19 cellular contexts compared by ENCODE assay signal in genomic region chr12:10147714-10148403, GRCh38. TPM values are rescaled to one million over a fixed set of nuclear protein-coding genes. Genes with fewer than 3 reads are reported as not detected.
DNase-seq lines count a peak whose midpoint lies in the region; ATAC-seq and TF ChIP-seq lines count a peak whose summit lies in the region.
"Had no signal": no experiment of that assay in that cellular context is flagged by ENCODE, and none has a peak within 500 bp of the region (broad histone marks: within the 10 kb centered on the region; RNA-seq: fewer than 3 reads in every experiment).

No MANE protein-coding gene starts in this region.

- no peak overlapping the region for H3K4me3 ChIP-seq in body of pancreas
- H3K4me3 ChIP-seq: GM23248, lung, spleen, upper lobe of right lung had no signal

- intact Hi-C loops in body of pancreas (cut with DNase I): no loop called here
- intact Hi-C loops in activated T-helper 2 cell treated with anti-CD3 and anti-CD28 coated beads, Interferon-gamma antibody, Interleukin-2, Interleukin-4, amounts not matched to agents 10 μg/mL and 5 μg/mL and 100 μg/mL, durations not matched to agents 14 hours and 24 hours and 36 hours (cut with micrococcal nuclease): loop anchor here (5.0 kb wide), 1 partner anchor 96 kb away; no protein-coding TSS in a partner anchor

- no peak for TF ChIP-seq CTCF in body of pancreas (IDR thresholded peaks at IDR 0.05)
- TF ChIP-seq CTCF in progenitor cell of endocrine pancreas (IDR thresholded peaks at IDR 0.05; ENCODE audit: unreplicated experiment): no peak

- no peaks in the 10 kb centered on the region for H3K27me3 ChIP-seq in body of pancreas
- H3K27me3 ChIP-seq: upper lobe of right lung had no signal

- no peak for TF ChIP-seq POLR2A in body of pancreas (IDR thresholded peaks at IDR 0.05)

- DNase-seq in activated naive CD8-positive, alpha-beta T cell treated with anti-CD3 and anti-CD28 coated beads, Interleukin-2, amount 50 U/mL, for 24 hours: no peak
- DNase-seq in activated naive CD8-positive, alpha-beta T cell treated with anti-CD3 and anti-CD28 coated beads for 36 hours: no peak
- no peak for DNase-seq in body of pancreas
- no peak for DNase-seq in progenitor cell of endocrine pancreas (ENCODE audit: low spot score, unreplicated experiment)
- DNase-seq in NCI-H146 (lab: John Stamatoyannopoulos, UW): no peak
- DNase-seq in activated T-helper 2 cell treated with anti-CD3 and anti-CD28 coated beads, Interferon-gamma antibody, Interleukin-2, Interleukin-4, amounts not matched to agents 10 μg/mL and 5 μg/mL and 100 μg/mL, durations not matched to agents 14 hours and 24 hours and 36 hours (ENCODE audit: low spot score): no peak
- DNase-seq: activated CD8-positive, alpha-beta T cell treated with anti-CD3 and anti-CD28 coated beads for 36 hours; activated naive CD4-positive, alpha-beta T cell treated with anti-CD3 and anti-CD28 coated beads, Interleukin-2, amount 50 U/mL, for 16 hours; cerebellar nuclear complex; DMS 273 treated with DMSO at 0.1 percent for 48 hours; GM23248; NCI-H226; spleen; upper lobe of right lung had no signal

- H3K9me3 Mint-ChIP-seq in activated naive CD8-positive, alpha-beta T cell treated with anti-CD3 and anti-CD28 coated beads, Interleukin-2, amount 50 U/mL, for 24 hours: peaks cover 4% of the 10 kb centered on the region
- peaks cover 2% of the 10 kb centered on the region for H3K9me3 Mint-ChIP-seq in activated naive CD8-positive, alpha-beta T cell treated with anti-CD3 and anti-CD28 coated beads for 36 hours
- no peaks in the 10 kb centered on the region for H3K9me3 Mint-ChIP-seq in progenitor cell of endocrine pancreas (ENCODE audit: low read depth)
- H3K9me3 Mint-ChIP-seq in activated T-helper 2 cell treated with anti-CD3 and anti-CD28 coated beads, Interferon-gamma antibody, Interleukin-2, Interleukin-4, amounts not matched to agents 10 μg/mL and 5 μg/mL and 100 μg/mL, durations not matched to agents 14 hours and 24 hours and 36 hours: no peaks in the 10 kb centered on the region

- no peaks in the 10 kb centered on the region for H3K4me1 ChIP-seq in body of pancreas

- H3K27me3 Mint-ChIP-seq in activated naive CD8-positive, alpha-beta T cell treated with anti-CD3 and anti-CD28 coated beads, Interleukin-2, amount 50 U/mL, for 24 hours: peaks cover 9% of the 10 kb centered on the region
- H3K27me3 Mint-ChIP-seq in activated naive CD8-positive, alpha-beta T cell treated with anti-CD3 and anti-CD28 coated beads for 36 hours: no peaks in the 10 kb centered on the region
- H3K27me3 Mint-ChIP-seq in progenitor cell of endocrine pancreas: peaks cover 3% of the 10 kb centered on the region
- H3K27me3 Mint-ChIP-seq in activated T-helper 2 cell treated with anti-CD3 and anti-CD28 coated beads, Interferon-gamma antibody, Interleukin-2, Interleukin-4, amounts not matched to agents 10 μg/mL and 5 μg/mL and 100 μg/mL, durations not matched to agents 14 hours and 24 hours and 36 hours (ENCODE audit: low read depth): peaks cover 41% of the 10 kb centered on the region
- H3K27me3 Mint-ChIP-seq: activated CD8-positive, alpha-beta T cell treated with anti-CD3 and anti-CD28 coated beads for 36 hours had no signal

- WGBS in body of pancreas, 2 donors: 81 to 86% methylated on average over 5 of the region's 5 CpGs

- H3K27ac Mint-ChIP-seq in activated naive CD8-positive, alpha-beta T cell treated with anti-CD3 and anti-CD28 coated beads, Interleukin-2, amount 50 U/mL, for 24 hours: no peak overlapping the region
- H3K27ac Mint-ChIP-seq in activated naive CD8-positive, alpha-beta T cell treated with anti-CD3 and anti-CD28 coated beads for 36 hours: no peak overlapping the region
- no peak overlapping the region for H3K27ac Mint-ChIP-seq in progenitor cell of endocrine pancreas
- H3K27ac Mint-ChIP-seq in activated T-helper 2 cell treated with anti-CD3 and anti-CD28 coated beads, Interferon-gamma antibody, Interleukin-2, Interleukin-4, amounts not matched to agents 10 μg/mL and 5 μg/mL and 100 μg/mL, durations not matched to agents 14 hours and 24 hours and 36 hours: no peak overlapping the region
- H3K27ac Mint-ChIP-seq: activated CD8-positive, alpha-beta T cell treated with anti-CD3 and anti-CD28 coated beads for 36 hours had no signal

- ATAC-seq in activated naive CD8-positive, alpha-beta T cell treated with anti-CD3 and anti-CD28 coated beads, Interleukin-2, amount 50 U/mL, for 24 hours: peak; percentile 57
- peak; percentile 48 for ATAC-seq in HG02623 (IDR thresholded peaks at IDR 0.05; ENCODE audit: unreplicated experiment)
- ATAC-seq in HG03520 (IDR thresholded peaks at IDR 0.05; ENCODE audit: unreplicated experiment): peak; percentile 70
- no peak for ATAC-seq in body of pancreas
- ATAC-seq: activated CD8-positive, alpha-beta T cell treated with anti-CD3 and anti-CD28 coated beads for 36 hours; upper lobe of right lung had no signal

- H3K36me3 Mint-ChIP-seq in activated naive CD8-positive, alpha-beta T cell treated with anti-CD3 and anti-CD28 coated beads, Interleukin-2, amount 50 U/mL, for 24 hours (ENCODE audit: low read depth): no peaks in the 10 kb centered on the region
- H3K36me3 Mint-ChIP-seq in activated naive CD8-positive, alpha-beta T cell treated with anti-CD3 and anti-CD28 coated beads for 36 hours: no peaks in the 10 kb centered on the region
- no peaks in the 10 kb centered on the region for H3K36me3 Mint-ChIP-seq in progenitor cell of endocrine pancreas (ENCODE audit: insufficient read depth)
- no peaks in the 10 kb centered on the region for H3K36me3 Mint-ChIP-seq in activated T-helper 2 cell treated with anti-CD3 and anti-CD28 coated beads, Interferon-gamma antibody, Interleukin-2, Interleukin-4, amounts not matched to agents 10 μg/mL and 5 μg/mL and 100 μg/mL, durations not matched to agents 14 hours and 24 hours and 36 hours (ENCODE audit: low read depth)

- no peak overlapping the region for H3K4me3 Mint-ChIP-seq in activated naive CD8-positive, alpha-beta T cell treated with anti-CD3 and anti-CD28 coated beads, Interleukin-2, amount 50 U/mL, for 24 hours
- H3K4me3 Mint-ChIP-seq in activated naive CD8-positive, alpha-beta T cell treated with anti-CD3 and anti-CD28 coated beads for 36 hours: no peak overlapping the region
- no peak overlapping the region for H3K4me3 Mint-ChIP-seq in progenitor cell of endocrine pancreas (ENCODE audit: low read depth)
- H3K4me3 Mint-ChIP-seq in activated T-helper 2 cell treated with anti-CD3 and anti-CD28 coated beads, Interferon-gamma antibody, Interleukin-2, Interleukin-4, amounts not matched to agents 10 μg/mL and 5 μg/mL and 100 μg/mL, durations not matched to agents 14 hours and 24 hours and 36 hours (ENCODE audit: low read depth): no peak overlapping the region
- H3K4me3 Mint-ChIP-seq: activated CD8-positive, alpha-beta T cell treated with anti-CD3 and anti-CD28 coated beads for 36 hours had no signal

- H3K27ac ChIP-seq in body of pancreas: no peak overlapping the region
- H3K27ac ChIP-seq: GM23248, spleen, upper lobe of right lung had no signal

- no peaks in the 10 kb centered on the region for H3K9me3 ChIP-seq in body of pancreas
- H3K9me3 ChIP-seq: upper lobe of right lung had no signal

- H3K4me1 Mint-ChIP-seq in activated naive CD8-positive, alpha-beta T cell treated with anti-CD3 and anti-CD28 coated beads, Interleukin-2, amount 50 U/mL, for 24 hours: peaks cover 7% of the 10 kb centered on the region
- peaks cover 4% of the 10 kb centered on the region for H3K4me1 Mint-ChIP-seq in activated naive CD8-positive, alpha-beta T cell treated with anti-CD3 and anti-CD28 coated beads for 36 hours
- no peaks in the 10 kb centered on the region for H3K4me1 Mint-ChIP-seq in progenitor cell of endocrine pancreas (ENCODE audit: low read depth)
- H3K4me1 Mint-ChIP-seq in activated T-helper 2 cell treated with anti-CD3 and anti-CD28 coated beads, Interferon-gamma antibody, Interleukin-2, Interleukin-4, amounts not matched to agents 10 μg/mL and 5 μg/mL and 100 μg/mL, durations not matched to agents 14 hours and 24 hours and 36 hours (ENCODE audit: low read depth): no peaks in the 10 kb centered on the region

- H3K36me3 ChIP-seq in body of pancreas (replicated peaks in 1 of 2; ENCODE audit: insufficient read depth in 1 of 2, low read depth in 2 of 2): no peaks in the 10 kb centered on the region
- H3K36me3 ChIP-seq: spleen, upper lobe of right lung had no signal

RNA-seq across cellular contexts. Expression of gene CLEC7A, which starts 17.9 kb away (rescaled TPM):
- total RNA-seq in activated naive CD8-positive, alpha-beta T cell treated with anti-CD3 and anti-CD28 coated beads for 36 hours: not detected
- total RNA-seq in body of pancreas: 1 to 10 TPM in 1 of 2 donors, not detected in 1; 5.7 TPM
- total RNA-seq in progenitor cell of endocrine pancreas: not detected in 2 replicates
- not detected in 2 replicates for total RNA-seq in activated T-helper 2 cell treated with anti-CD3 and anti-CD28 coated beads, Interferon-gamma antibody, Interleukin-2, Interleukin-4, amounts not matched to agents 10 μg/mL and 5 μg/mL and 100 μg/mL, durations not matched to agents 14 hours and 24 hours and 36 hours
- total RNA-seq: activated CD8-positive, alpha-beta T cell treated with anti-CD3 and anti-CD28 coated beads for 36 hours; GM23248; MCF 10A; T-helper 2 cell treated with Interferon-gamma antibody and Interleukin-4, amounts not matched to agents 100 ng/mL and 5 ng/mL, for 36 hours had no signal

RNA-seq across cellular contexts. Expression of gene OLR1, which starts 24.1 kb away (rescaled TPM):
- not detected for total RNA-seq in activated naive CD8-positive, alpha-beta T cell treated with anti-CD3 and anti-CD28 coated beads for 36 hours
- total RNA-seq in body of pancreas (1 to 10 TPM in 1 of 2 donors, under 1 TPM in 1; 0.66 to 5.7 TPM), progenitor cell of endocrine pancreas (not detected in 2 replicates)
- total RNA-seq in activated T-helper 2 cell treated with anti-CD3 and anti-CD28 coated beads, Interferon-gamma antibody, Interleukin-2, Interleukin-4, amounts not matched to agents 10 μg/mL and 5 μg/mL and 100 μg/mL, durations not matched to agents 14 hours and 24 hours and 36 hours: not detected in 2 replicates
- total RNA-seq: activated CD8-positive, alpha-beta T cell treated with anti-CD3 and anti-CD28 coated beads for 36 hours; MCF 10A; T-helper 2 cell treated with Interferon-gamma antibody and Interleukin-4, amounts not matched to agents 100 ng/mL and 5 ng/mL, for 36 hours had no signal

RNA-seq across cellular contexts. Expression of gene TMEM52B, which starts 31.0 kb away (rescaled TPM):
- total RNA-seq in activated naive CD8-positive, alpha-beta T cell treated with anti-CD3 and anti-CD28 coated beads for 36 hours: not detected
- total RNA-seq in body of pancreas (under 1 TPM in 1 of 2 donors, not detected in 1; 0.26 TPM), progenitor cell of endocrine pancreas (not detected in 2 replicates)
- total RNA-seq in activated T-helper 2 cell treated with anti-CD3 and anti-CD28 coated beads, Interferon-gamma antibody, Interleukin-2, Interleukin-4, amounts not matched to agents 10 μg/mL and 5 μg/mL and 100 μg/mL, durations not matched to agents 14 hours and 24 hours and 36 hours: not detected in 2 replicates
- total RNA-seq: activated CD8-positive, alpha-beta T cell treated with anti-CD3 and anti-CD28 coated beads for 36 hours; MCF 10A; T-helper 2 cell treated with Interferon-gamma antibody and Interleukin-4, amounts not matched to agents 100 ng/mL and 5 ng/mL, for 36 hours had no signal

RNA-seq across cellular contexts. Expression of gene CLEC1A, which starts 49.1 kb away (rescaled TPM):
- total RNA-seq in activated naive CD8-positive, alpha-beta T cell treated with anti-CD3 and anti-CD28 coated beads for 36 hours: not detected
- total RNA-seq in body of pancreas: 1 to 10 TPM; 1.3 to 2.6 TPM
- not detected in 2 replicates for total RNA-seq in progenitor cell of endocrine pancreas
- total RNA-seq in activated T-helper 2 cell treated with anti-CD3 and anti-CD28 coated beads, Interferon-gamma antibody, Interleukin-2, Interleukin-4, amounts not matched to agents 10 μg/mL and 5 μg/mL and 100 μg/mL, durations not matched to agents 14 hours and 24 hours and 36 hours: not detected in 2 replicates
- total RNA-seq: activated CD8-positive, alpha-beta T cell treated with anti-CD3 and anti-CD28 coated beads for 36 hours; GM23248; MCF 10A; T-helper 2 cell treated with Interferon-gamma antibody and Interleukin-4, amounts not matched to agents 100 ng/mL and 5 ng/mL, for 36 hours had no signal
